ENCODE assay signal across 8 cellular contexts in the genomic region with DNA sequence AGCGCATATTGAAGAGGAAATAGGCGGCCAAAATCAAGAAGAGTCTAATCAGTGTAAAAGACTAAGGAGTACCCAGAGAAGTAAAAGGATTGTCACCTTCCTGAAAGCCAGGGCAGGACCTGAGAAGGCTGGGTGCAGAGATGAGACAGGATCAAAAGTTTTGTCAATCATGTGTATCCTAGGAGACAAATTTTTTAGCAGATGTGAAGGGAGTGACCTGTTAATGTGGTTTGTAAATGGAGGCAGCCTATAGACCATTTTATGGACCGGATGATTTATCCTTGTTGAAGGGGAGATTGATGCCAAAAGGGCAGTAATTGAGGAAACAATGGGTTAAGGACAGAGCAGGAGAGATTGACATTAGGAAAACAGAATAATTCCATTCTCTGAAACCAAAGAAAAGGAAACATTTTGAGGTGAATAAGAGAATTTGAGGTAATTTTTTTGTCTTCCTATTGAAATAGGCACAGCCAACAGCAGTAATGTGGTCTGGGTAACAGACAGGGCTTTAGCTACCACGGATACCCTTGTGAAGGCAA. TPM values are rescaled to one million over a fixed set of nuclear protein-coding genes. Genes with fewer than 3 reads are reported as not detected.
DNase-seq lines count a peak whose midpoint lies in the region; ATAC-seq and TF ChIP-seq lines count a peak whose summit lies in the region.

No MANE protein-coding gene starts in this region.

- DNase-seq in GM12865 (ENCODE audit: low read depth) (peak; percentile 29), tibial artery (no peak), NCI-H187 treated with DMSO at 0.1 percent for 48 hours (lab: John Stamatoyannopoulos, UW) (no peak), ecto neural progenitor cell (ENCODE audit: low spot score) (no peak), hypothalamus (lab: John Stamatoyannopoulos, UW) (no peak)
- no peak for DNase-seq in activated T-helper 1 cell treated with anti-CD3 and anti-CD28 coated beads, Interleukin-12 subunit alpha, Interleukin-12 subunit beta, Interleukin-2, Interleukin-4 antibody, amounts not matched to agents 30 ng/mL and 10 ng/mL and 1 ng/mL, durations not matched to agents 14 hours and 24 hours and 36 hours (ENCODE audit: low spot score)

- ATAC-seq in HG02884 (IDR thresholded peaks at IDR 0.05; ENCODE audit: unreplicated experiment) = peak; percentile 5

- H3K27me3 ChIP-seq in mononuclear cell (ENCODE audit: insufficient read depth, low read length) = no peaks in the 10 kb centered on the region
- no peaks in the 10 kb centered on the region for H3K27me3 ChIP-seq in tibial artery

- H3K4me1 ChIP-seq in mononuclear cell (ENCODE audit: insufficient read depth, low read length) (peaks cover 34% of the 10 kb centered on the region), tibial artery (peaks cover 0 to 24% (median 17%) of the 10 kb centered on the region in 4 donors)

- no peaks in the 10 kb centered on the region for H3K9me3 Mint-ChIP-seq in activated T-helper 1 cell treated with anti-CD3 and anti-CD28 coated beads, Interleukin-12 subunit alpha, Interleukin-12 subunit beta, Interleukin-2, Interleukin-4 antibody, amounts not matched to agents 30 ng/mL and 10 ng/mL and 1 ng/mL, durations not matched to agents 14 hours and 24 hours and 36 hours

- intact Hi-C loops in activated T-helper 1 cell treated with anti-CD3 and anti-CD28 coated beads, Interleukin-12 subunit alpha, Interleukin-12 subunit beta, Interleukin-2, Interleukin-4 antibody, amounts not matched to agents 30 ng/mL and 10 ng/mL and 1 ng/mL, durations not matched to agents 14 hours and 24 hours and 36 hours (cut with micrococcal nuclease) = loop anchor here (2.0 to 10.0 kb wide), 7 partner anchors 17 to 1760 kb away; partner anchors contain the start of genes MYL12A, MYL12B, TGIF1 and YES1
- intact Hi-C loops in tibial artery (cut with DNase I; ENCODE audit: low total_unique reads) = loop anchor here (5.0 kb wide), 1 partner anchor 80 kb away; no protein-coding TSS in a partner anchor

- TF ChIP-seq CTCF in GM12865 (IDR thresholded peaks at IDR 0.05; ENCODE audit: insufficient read depth, low read depth, low read length, missing control alignments) = no peak
- no peak for TF ChIP-seq CTCF in tibial artery (IDR thresholded peaks at IDR 0.05)

- H3K4me3 Mint-ChIP-seq in activated T-helper 1 cell treated with anti-CD3 and anti-CD28 coated beads, Interleukin-12 subunit alpha, Interleukin-12 subunit beta, Interleukin-2, Interleukin-4 antibody, amounts not matched to agents 30 ng/mL and 10 ng/mL and 1 ng/mL, durations not matched to agents 14 hours and 24 hours and 36 hours = peak overlapping the region; percentile 97

- peak overlapping the region; percentile 97 for H3K27ac Mint-ChIP-seq in activated T-helper 1 cell treated with anti-CD3 and anti-CD28 coated beads, Interleukin-12 subunit alpha, Interleukin-12 subunit beta, Interleukin-2, Interleukin-4 antibody, amounts not matched to agents 30 ng/mL and 10 ng/mL and 1 ng/mL, durations not matched to agents 14 hours and 24 hours and 36 hours

- H3K4me3 ChIP-seq in GM12865 (ENCODE audit: low read depth, low read length) (peak overlapping the region; percentile 93), mononuclear cell (ENCODE audit: low read length) (peak overlapping the region; percentile 82), tibial artery (no peak overlapping the region)

- H3K36me3 ChIP-seq in tibial artery = no peaks in the 10 kb centered on the region

- no peak overlapping the region for H3K27ac ChIP-seq in tibial artery

- H3K9me3 ChIP-seq in mononuclear cell (ENCODE audit: low read depth, low read length) = no peaks in the 10 kb centered on the region
- no peaks in the 10 kb centered on the region for H3K9me3 ChIP-seq in tibial artery

- H3K36me3 Mint-ChIP-seq in activated T-helper 1 cell treated with anti-CD3 and anti-CD28 coated beads, Interleukin-12 subunit alpha, Interleukin-12 subunit beta, Interleukin-2, Interleukin-4 antibody, amounts not matched to agents 30 ng/mL and 10 ng/mL and 1 ng/mL, durations not matched to agents 14 hours and 24 hours and 36 hours (ENCODE audit: low read depth) = peaks cover 28% of the 10 kb centered on the region

- H3K4me1 Mint-ChIP-seq in activated T-helper 1 cell treated with anti-CD3 and anti-CD28 coated beads, Interleukin-12 subunit alpha, Interleukin-12 subunit beta, Interleukin-2, Interleukin-4 antibody, amounts not matched to agents 30 ng/mL and 10 ng/mL and 1 ng/mL, durations not matched to agents 14 hours and 24 hours and 36 hours (ENCODE audit: low read depth) = peaks cover 74% of the 10 kb centered on the region

- no peaks in the 10 kb centered on the region for H3K27me3 Mint-ChIP-seq in activated T-helper 1 cell treated with anti-CD3 and anti-CD28 coated beads, Interleukin-12 subunit alpha, Interleukin-12 subunit beta, Interleukin-2, Interleukin-4 antibody, amounts not matched to agents 30 ng/mL and 10 ng/mL and 1 ng/mL, durations not matched to agents 14 hours and 24 hours and 36 hours (ENCODE audit: insufficient read depth)

RNA-seq across cellular contexts. Expression of gene NDC80, which starts 0.9 kb away (rescaled TPM):
- total RNA-seq in activated T-helper 1 cell treated with anti-CD3 and anti-CD28 coated beads, Interleukin-12 subunit alpha, Interleukin-12 subunit beta, Interleukin-2, Interleukin-4 antibody, amounts not matched to agents 30 ng/mL and 10 ng/mL and 1 ng/mL, durations not matched to agents 14 hours and 24 hours and 36 hours = 41.2 and 42.6 TPM in 2 replicates
- 8.6 TPM for total RNA-seq in mononuclear cell

RNA-seq across cellular contexts. Expression of gene METTL4, which starts 0.9 kb away (rescaled TPM):
- 15.0 and 26.2 TPM in 2 replicates for total RNA-seq in activated T-helper 1 cell treated with anti-CD3 and anti-CD28 coated beads, Interleukin-12 subunit alpha, Interleukin-12 subunit beta, Interleukin-2, Interleukin-4 antibody, amounts not matched to agents 30 ng/mL and 10 ng/mL and 1 ng/mL, durations not matched to agents 14 hours and 24 hours and 36 hours
- 9.7 TPM for total RNA-seq in mononuclear cell

Comparison
In these comparisons a context has a peak if more than half of its experiments do, and no peak if none do; other contexts are left out.
1. H3K4me3 ChIP-seq: peak in GM12865 (single experiment) and mononuclear cell (single experiment); none in tibial artery (0 of 2).